Comparison of ENCODE assay signal across 16 cellular contexts in the genomic region with DNA sequence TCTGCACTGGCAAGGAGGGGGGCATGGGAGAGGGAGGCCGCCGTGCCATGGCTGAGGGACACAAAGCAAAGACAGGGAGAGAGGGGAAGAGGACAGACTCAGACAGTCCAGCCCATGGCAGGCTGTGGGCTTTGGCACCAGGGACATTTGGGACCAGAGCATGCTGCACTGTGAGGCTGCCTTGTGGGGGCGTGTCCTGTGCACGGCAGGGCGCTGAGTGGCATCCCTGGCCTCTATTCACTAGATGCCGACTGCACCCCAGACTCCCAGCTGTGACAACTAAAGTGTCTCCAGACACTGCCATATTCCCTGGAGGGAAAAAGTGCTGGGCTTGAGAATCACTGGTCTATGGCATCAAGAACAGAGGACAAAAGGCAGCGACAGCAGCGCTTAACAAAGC.
"Had no signal": no experiment of that assay in that cellular context is flagged by ENCODE, and none has a peak within 500 bp of the region (broad histone marks: within the 10 kb centered on the region; RNA-seq: fewer than 3 reads in every experiment).

No MANE protein-coding gene starts in this region.

- H3K9me3 Mint-ChIP-seq: activated naive CD4-positive, alpha-beta T cell treated with anti-CD3 and anti-CD28 coated beads, Interleukin-2, amount 50 U/mL, for 24 hours; activated T-cell treated with anti-CD3 and anti-CD28 coated beads, Interleukin-2, amount 50 U/mL, for 24 hours; neural crest cell; stimulated activated naive CD8-positive, alpha-beta T cell treated with anti-CD3 and anti-CD28 coated beads, Interleukin-15, amount 100 ng/mL, for 72 hours had no signal

- DNase-seq: activated CD4-positive, alpha-beta T cell treated with anti-CD3 and anti-CD28 coated beads, Interleukin-2, amount 50 U/mL, for 4 hours; activated CD8-positive, alpha-beta memory T cell treated with anti-CD3 and anti-CD28 coated beads, Interleukin-2, amount 10 ng/mL, durations not matched to agents 7 days and 5 days; activated effector memory CD4-positive, alpha-beta T cell treated with Interleukin-2 at 50 U/mL for 16 hours; activated T-cell treated with anti-CD3 and anti-CD28 coated beads, Interleukin-2, amount 50 U/mL, for 24 hours; amniotic stem cell; brain microvascular endothelial cell; dermis blood vessel endothelial cell; kidney glomerular epithelial cell; right lobe of liver; stimulated activated CD4-positive, alpha-beta T cell treated with anti-CD3 and anti-CD28 coated beads, Interleukin-12 subunit alpha, Interleukin-12 subunit beta, amount 100 ng/mL, for 4 hours; stimulated activated naive CD8-positive, alpha-beta T cell treated with anti-CD3 and anti-CD28 coated beads, Interleukin-15, amount 100 ng/mL, for 72 hours; T-helper 17 cell had no signal

- H2AFZ ChIP-seq: hepatocyte had no signal

- H3K4me3 ChIP-seq: hepatocyte, right lobe of liver had no signal

- H3K27me3 ChIP-seq: brain microvascular endothelial cell, hepatocyte, right lobe of liver had no signal

- H3K4me3 Mint-ChIP-seq: activated CD8-positive, alpha-beta memory T cell treated with anti-CD3 and anti-CD28 coated beads, Interleukin-2, amount 10 ng/mL, durations not matched to agents 7 days and 5 days; activated naive CD4-positive, alpha-beta T cell treated with anti-CD3 and anti-CD28 coated beads, Interleukin-2, amount 50 U/mL, for 24 hours; activated T-cell treated with anti-CD3 and anti-CD28 coated beads, Interleukin-2, amount 50 U/mL, for 24 hours; neural crest cell; T-helper 17 cell had no signal

- H3K27me3 Mint-ChIP-seq: activated CD8-positive, alpha-beta memory T cell treated with anti-CD3 and anti-CD28 coated beads, Interleukin-2, amount 10 ng/mL, durations not matched to agents 7 days and 5 days; activated naive CD4-positive, alpha-beta T cell treated with anti-CD3 and anti-CD28 coated beads, Interleukin-2, amount 50 U/mL, for 24 hours; activated T-cell treated with anti-CD3 and anti-CD28 coated beads, Interleukin-2, amount 50 U/mL, for 24 hours; stimulated activated naive CD8-positive, alpha-beta T cell treated with anti-CD3 and anti-CD28 coated beads, Interleukin-15, amount 100 ng/mL, for 72 hours; T-helper 17 cell had no signal

- H3K36me3 ChIP-seq: right lobe of liver had no signal

- H3K4me1 ChIP-seq: right lobe of liver had no signal

- H3K4me2 ChIP-seq: hepatocyte had no signal

- ATAC-seq: activated CD8-positive, alpha-beta memory T cell treated with anti-CD3 and anti-CD28 coated beads, Interleukin-2, amount 10 ng/mL, durations not matched to agents 7 days and 5 days; right lobe of liver; stimulated activated naive CD8-positive, alpha-beta T cell treated with anti-CD3 and anti-CD28 coated beads, Interleukin-15, amount 100 ng/mL, for 72 hours; T-helper 17 cell had no signal

- H3K79me2 ChIP-seq: hepatocyte had no signal

- H3K27ac Mint-ChIP-seq: activated CD8-positive, alpha-beta memory T cell treated with anti-CD3 and anti-CD28 coated beads, Interleukin-2, amount 10 ng/mL, durations not matched to agents 7 days and 5 days; activated naive CD4-positive, alpha-beta T cell treated with anti-CD3 and anti-CD28 coated beads, Interleukin-2, amount 50 U/mL, for 24 hours; T-helper 17 cell had no signal

- H3K9me3 ChIP-seq: right lobe of liver, thoracic aorta had no signal
